ENCODE assay signal across 1 cellular context in the genomic region with DNA sequence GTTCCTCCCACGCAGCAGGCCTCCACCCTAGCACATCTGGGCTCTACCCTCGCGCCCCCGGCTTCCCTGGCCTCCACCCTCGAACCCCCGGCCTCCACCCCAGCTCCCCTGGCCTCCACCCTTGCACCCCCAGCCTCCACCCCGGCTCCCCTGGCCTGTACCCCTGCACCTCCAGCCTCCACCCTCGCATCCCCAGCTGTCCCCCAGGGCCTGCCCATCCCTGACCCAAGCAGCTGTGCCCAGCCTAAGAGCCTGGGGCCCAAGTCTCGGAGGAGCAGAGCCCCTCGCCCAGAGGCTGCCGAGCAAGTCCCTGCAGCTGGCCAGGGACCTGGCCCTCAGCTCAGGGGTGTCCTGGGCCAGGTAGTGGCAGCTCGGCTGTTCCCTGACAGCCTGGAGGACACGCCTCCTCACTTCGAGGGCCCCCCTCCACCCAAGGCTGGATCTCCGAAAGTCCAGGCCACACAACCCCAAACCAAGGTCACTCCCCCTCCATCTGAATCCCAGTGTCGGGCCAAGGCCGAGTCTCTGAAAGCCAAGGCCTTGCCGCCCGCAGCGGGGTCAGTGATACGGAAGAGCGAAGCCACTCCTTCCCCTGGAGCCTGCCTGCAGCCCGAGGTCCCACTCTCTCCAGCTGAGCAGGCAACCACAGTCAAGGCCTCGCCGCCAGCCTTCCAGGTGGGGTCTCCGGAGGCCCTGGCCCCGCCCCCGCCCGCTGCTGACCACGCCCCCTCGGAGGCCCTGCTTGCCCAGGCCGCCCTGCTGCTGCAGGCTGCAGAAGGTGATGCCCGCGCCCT.
TF ChIP-seq lines count a peak whose summit lies in the region.

No MANE protein-coding gene starts in this region.

TF ChIP-seq in HepG2, 621 proteins besides CTCF, POLR2A, EP300 and RAD21 (continued from another document):
- TF ChIP-seq, protein P1, sequence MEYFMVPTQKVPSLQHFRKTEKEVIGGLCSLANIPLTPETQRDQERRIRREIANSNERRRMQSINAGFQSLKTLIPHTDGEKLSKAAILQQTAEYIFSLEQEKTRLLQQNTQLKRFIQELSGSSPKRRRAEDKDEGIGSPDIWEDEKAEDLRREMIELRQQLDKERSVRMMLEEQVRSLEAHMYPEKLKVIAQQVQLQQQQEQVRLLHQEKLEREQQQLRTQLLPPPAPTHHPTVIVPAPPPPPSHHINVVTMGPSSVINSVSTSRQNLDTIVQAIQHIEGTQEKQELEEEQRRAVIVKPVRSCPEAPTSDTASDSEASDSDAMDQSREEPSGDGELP (IDR thresholded peaks at IDR 0.05; ENCODE audit: borderline replicate concordance, low read depth): peak; percentile 27; the same call in 1 of the 2 replicates
- TF ChIP-seq, protein P2, sequence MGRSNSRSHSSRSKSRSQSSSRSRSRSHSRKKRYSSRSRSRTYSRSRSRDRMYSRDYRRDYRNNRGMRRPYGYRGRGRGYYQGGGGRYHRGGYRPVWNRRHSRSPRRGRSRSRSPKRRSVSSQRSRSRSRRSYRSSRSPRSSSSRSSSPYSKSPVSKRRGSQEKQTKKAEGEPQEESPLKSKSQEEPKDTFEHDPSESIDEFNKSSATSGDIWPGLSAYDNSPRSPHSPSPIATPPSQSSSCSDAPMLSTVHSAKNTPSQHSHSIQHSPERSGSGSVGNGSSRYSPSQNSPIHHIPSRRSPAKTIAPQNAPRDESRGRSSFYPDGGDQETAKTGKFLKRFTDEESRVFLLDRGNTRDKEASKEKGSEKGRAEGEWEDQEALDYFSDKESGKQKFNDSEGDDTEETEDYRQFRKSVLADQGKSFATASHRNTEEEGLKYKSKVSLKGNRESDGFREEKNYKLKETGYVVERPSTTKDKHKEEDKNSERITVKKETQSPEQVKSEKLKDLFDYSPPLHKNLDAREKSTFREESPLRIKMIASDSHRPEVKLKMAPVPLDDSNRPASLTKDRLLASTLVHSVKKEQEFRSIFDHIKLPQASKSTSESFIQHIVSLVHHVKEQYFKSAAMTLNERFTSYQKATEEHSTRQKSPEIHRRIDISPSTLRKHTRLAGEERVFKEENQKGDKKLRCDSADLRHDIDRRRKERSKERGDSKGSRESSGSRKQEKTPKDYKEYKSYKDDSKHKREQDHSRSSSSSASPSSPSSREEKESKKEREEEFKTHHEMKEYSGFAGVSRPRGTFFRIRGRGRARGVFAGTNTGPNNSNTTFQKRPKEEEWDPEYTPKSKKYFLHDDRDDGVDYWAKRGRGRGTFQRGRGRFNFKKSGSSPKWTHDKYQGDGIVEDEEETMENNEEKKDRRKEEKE (IDR thresholded peaks at IDR 0.05): no peak
- TF ChIP-seq, protein P3, sequence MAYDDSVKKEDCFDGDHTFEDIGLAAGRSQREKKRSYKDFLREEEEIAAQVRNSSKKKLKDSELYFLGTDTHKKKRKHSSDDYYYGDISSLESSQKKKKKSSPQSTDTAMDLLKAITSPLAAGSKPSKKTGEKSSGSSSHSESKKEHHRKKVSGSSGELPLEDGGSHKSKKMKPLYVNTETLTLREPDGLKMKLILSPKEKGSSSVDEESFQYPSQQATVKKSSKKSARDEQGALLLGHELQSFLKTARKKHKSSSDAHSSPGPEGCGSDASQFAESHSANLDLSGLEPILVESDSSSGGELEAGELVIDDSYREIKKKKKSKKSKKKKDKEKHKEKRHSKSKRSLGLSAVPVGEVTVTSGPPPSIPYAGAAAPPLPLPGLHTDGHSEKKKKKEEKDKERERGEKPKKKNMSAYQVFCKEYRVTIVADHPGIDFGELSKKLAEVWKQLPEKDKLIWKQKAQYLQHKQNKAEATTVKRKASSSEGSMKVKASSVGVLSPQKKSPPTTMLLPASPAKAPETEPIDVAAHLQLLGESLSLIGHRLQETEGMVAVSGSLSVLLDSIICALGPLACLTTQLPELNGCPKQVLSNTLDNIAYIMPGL (CRISPR knock-in tag; IDR thresholded peaks at IDR 0.05; ENCODE audit: borderline replicate concordance in 1 of 2, low read depth in 1 of 2): no peak
- TF ChIP-seq, protein P4, sequence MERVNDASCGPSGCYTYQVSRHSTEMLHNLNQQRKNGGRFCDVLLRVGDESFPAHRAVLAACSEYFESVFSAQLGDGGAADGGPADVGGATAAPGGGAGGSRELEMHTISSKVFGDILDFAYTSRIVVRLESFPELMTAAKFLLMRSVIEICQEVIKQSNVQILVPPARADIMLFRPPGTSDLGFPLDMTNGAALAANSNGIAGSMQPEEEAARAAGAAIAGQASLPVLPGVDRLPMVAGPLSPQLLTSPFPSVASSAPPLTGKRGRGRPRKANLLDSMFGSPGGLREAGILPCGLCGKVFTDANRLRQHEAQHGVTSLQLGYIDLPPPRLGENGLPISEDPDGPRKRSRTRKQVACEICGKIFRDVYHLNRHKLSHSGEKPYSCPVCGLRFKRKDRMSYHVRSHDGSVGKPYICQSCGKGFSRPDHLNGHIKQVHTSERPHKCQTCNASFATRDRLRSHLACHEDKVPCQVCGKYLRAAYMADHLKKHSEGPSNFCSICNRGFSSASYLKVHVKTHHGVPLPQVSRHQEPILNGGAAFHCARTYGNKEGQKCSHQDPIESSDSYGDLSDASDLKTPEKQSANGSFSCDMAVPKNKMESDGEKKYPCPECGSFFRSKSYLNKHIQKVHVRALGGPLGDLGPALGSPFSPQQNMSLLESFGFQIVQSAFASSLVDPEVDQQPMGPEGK (CRISPR knock-in tag; IDR thresholded peaks at IDR 0.05): peak; percentile 38; the same call in 1 of the 2 replicates
- TF ChIP-seq MTA3 (CRISPR knock-in tag; IDR thresholded peaks at IDR 0.05) (no peak), CCDC6 (CRISPR knock-in tag; IDR thresholded peaks at IDR 0.05) (no peak), ZFP36L2 (CRISPR knock-in tag; IDR thresholded peaks at IDR 0.05) (no peak), LCORL (IDR thresholded peaks at IDR 0.05) (no peak), LCORL (CRISPR knock-in tag; IDR thresholded peaks at IDR 0.05) (0 out of 2 replicates have a peak, but pooled peaks have one; percentile 37), SOX6 (IDR thresholded peaks at IDR 0.05) (no peak), SOX6 (CRISPR knock-in tag; IDR thresholded peaks at IDR 0.05) (peak; percentile 47; the same call in 1 of the 2 replicates), FOXP1 (IDR thresholded peaks at IDR 0.05) (no peak), FOXP1 (CRISPR knock-in tag; IDR thresholded peaks at IDR 0.05) (no peak), ZNF317 (CRISPR knock-in tag; IDR thresholded peaks at IDR 0.05) (no peak), GFI1 (CRISPR knock-in tag; IDR thresholded peaks at IDR 0.05; ENCODE audit: borderline replicate concordance) (0 out of 2 replicates have a peak, but pooled peaks have one; percentile 24), PLRG1 (conservative IDR thresholded peaks at IDR 0.05) (no peak), NR2F6 (IDR thresholded peaks at IDR 0.05) (peak; percentile 15; the same call in 1 of the 2 replicates), NR2F6 (CRISPR knock-in tag; IDR thresholded peaks at IDR 0.05) (peak; percentile 57), FOSL2 (CRISPR knock-in tag; IDR thresholded peaks at IDR 0.05) (peak; percentile 9; the same call in 1 of the 2 replicates), SKI (IDR thresholded peaks at IDR 0.05; ENCODE audit: partially characterized antibody) (peak; percentile 61)
- TF ChIP-seq, protein P5, sequence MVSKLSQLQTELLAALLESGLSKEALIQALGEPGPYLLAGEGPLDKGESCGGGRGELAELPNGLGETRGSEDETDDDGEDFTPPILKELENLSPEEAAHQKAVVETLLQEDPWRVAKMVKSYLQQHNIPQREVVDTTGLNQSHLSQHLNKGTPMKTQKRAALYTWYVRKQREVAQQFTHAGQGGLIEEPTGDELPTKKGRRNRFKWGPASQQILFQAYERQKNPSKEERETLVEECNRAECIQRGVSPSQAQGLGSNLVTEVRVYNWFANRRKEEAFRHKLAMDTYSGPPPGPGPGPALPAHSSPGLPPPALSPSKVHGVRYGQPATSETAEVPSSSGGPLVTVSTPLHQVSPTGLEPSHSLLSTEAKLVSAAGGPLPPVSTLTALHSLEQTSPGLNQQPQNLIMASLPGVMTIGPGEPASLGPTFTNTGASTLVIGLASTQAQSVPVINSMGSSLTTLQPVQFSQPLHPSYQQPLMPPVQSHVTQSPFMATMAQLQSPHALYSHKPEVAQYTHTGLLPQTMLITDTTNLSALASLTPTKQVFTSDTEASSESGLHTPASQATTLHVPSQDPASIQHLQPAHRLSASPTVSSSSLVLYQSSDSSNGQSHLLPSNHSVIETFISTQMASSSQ (IDR thresholded peaks at IDR 0.05; ENCODE audit: low read depth): no peak
- TF ChIP-seq, protein P5 (CRISPR knock-in tag; IDR thresholded peaks at IDR 0.05; ENCODE audit: borderline replicate concordance): peak; percentile 56; the same call in 1 of the 2 replicates
- TF ChIP-seq, protein P6, sequence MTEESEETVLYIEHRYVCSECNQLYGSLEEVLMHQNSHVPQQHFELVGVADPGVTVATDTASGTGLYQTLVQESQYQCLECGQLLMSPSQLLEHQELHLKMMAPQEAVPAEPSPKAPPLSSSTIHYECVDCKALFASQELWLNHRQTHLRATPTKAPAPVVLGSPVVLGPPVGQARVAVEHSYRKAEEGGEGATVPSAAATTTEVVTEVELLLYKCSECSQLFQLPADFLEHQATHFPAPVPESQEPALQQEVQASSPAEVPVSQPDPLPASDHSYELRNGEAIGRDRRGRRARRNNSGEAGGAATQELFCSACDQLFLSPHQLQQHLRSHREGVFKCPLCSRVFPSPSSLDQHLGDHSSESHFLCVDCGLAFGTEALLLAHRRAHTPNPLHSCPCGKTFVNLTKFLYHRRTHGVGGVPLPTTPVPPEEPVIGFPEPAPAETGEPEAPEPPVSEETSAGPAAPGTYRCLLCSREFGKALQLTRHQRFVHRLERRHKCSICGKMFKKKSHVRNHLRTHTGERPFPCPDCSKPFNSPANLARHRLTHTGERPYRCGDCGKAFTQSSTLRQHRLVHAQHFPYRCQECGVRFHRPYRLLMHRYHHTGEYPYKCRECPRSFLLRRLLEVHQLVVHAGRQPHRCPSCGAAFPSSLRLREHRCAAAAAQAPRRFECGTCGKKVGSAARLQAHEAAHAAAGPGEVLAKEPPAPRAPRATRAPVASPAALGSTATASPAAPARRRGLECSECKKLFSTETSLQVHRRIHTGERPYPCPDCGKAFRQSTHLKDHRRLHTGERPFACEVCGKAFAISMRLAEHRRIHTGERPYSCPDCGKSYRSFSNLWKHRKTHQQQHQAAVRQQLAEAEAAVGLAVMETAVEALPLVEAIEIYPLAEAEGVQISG (CRISPR knock-in tag; IDR thresholded peaks at IDR 0.05): 0 out of 2 replicates have a peak, but pooled peaks have one; percentile 16
TF ChIP-seq in HepG2: peak in this region for 54.
